8 cellular contexts compared by ENCODE assay signal in the genomic region with DNA sequence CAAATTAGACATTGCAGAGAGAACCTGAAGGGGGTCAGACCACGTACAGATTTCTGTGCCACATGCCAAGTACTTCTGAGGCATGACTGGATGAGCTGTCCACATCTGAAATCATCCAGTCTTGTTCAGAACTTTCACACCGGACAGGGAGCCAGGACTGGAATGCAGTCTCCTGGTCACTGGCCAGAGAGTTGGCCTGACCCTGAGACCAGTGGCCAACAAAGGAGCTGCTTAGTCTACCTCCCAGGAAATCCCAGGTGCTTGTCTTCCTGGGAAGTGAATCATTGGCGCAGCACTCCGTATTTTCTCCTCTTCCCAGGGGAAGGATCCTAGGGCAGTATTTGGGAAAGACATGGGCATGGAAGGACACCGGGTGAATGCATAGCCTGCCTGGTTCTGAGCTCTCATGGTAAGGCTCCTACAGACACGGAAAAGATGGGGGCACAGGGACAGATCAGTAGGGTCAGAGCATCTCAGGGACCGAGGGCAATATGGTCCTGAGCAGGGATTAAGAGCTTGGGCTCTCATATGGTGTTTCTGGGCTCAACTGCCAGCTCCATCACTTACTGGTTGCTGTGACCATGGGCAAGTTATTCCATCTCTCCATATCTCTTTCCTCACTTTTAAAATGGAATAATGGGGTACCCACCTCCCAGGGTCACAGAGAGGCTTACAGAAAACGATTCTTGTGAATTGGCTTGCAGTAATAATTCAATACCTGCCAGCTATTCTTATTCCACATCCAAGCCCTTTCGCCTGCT. TPM values are rescaled to one million over a fixed set of nuclear protein-coding genes. Genes with fewer than 3 reads are reported as not detected.
DNase-seq lines count a peak whose midpoint lies in the region; ATAC-seq and TF ChIP-seq lines count a peak whose summit lies in the region.

No MANE protein-coding gene starts in this region.

- H3K27ac Mint-ChIP-seq in H9, result peak overlapping the region; percentile 74 to 96 (median 79); a peak in 6 of 7 replicates
- H3K27ac Mint-ChIP-seq in activated T-helper 2 cell treated with anti-CD3 and anti-CD28 coated beads, Interferon-gamma antibody, Interleukin-2, Interleukin-4, amounts not matched to agents 10 μg/mL and 5 μg/mL and 100 μg/mL, durations not matched to agents 14 hours and 24 hours and 36 hours, result peak overlapping the region; percentile 90

- no peak overlapping the region for H3K18ac ChIP-seq in H9 (ENCODE audit: insufficient read length, low read depth, low read length)

- H3K27me3 ChIP-seq in H9 (ENCODE audit: insufficient read depth, low read length) (no peaks in the 10 kb centered on the region), iPS-20b (ENCODE audit: insufficient read depth, low read length) (no peaks in the 10 kb centered on the region)

- no peaks in the 10 kb centered on the region for H3K9me3 ChIP-seq in H9 (ENCODE audit: control insufficient read depth, low read depth, low read length)
- H3K9me3 ChIP-seq in iPS-20b (ENCODE audit: insufficient read depth, low read depth, low read length), result no peaks in the 10 kb centered on the region

- intact Hi-C loops in activated T-helper 2 cell treated with anti-CD3 and anti-CD28 coated beads, Interferon-gamma antibody, Interleukin-2, Interleukin-4, amounts not matched to agents 10 μg/mL and 5 μg/mL and 100 μg/mL, durations not matched to agents 14 hours and 24 hours and 36 hours (cut with micrococcal nuclease), result loop anchor here (1.0 to 5.0 kb wide), 3 partner anchors 28 to 163 kb away; no protein-coding TSS in a partner anchor

- no peak overlapping the region for H2BK12ac ChIP-seq in H9 (ENCODE audit: insufficient read length, low read depth, low read length)

- H3K23ac ChIP-seq in H9 (ENCODE audit: insufficient read length, low read depth, low read length), result no peak overlapping the region

- peaks cover 37% of the 10 kb centered on the region for H3K79me2 ChIP-seq in H9 (ENCODE audit: insufficient read depth, low read length)

- peak overlapping the region; percentile 91 for H3K4me2 ChIP-seq in H9 (ENCODE audit: insufficient read depth, insufficient read length, low read length)

- peaks cover 18% of the 10 kb centered on the region for H3K23me2 ChIP-seq in H9 (ENCODE audit: insufficient read length, low read depth, low read length, poor library complexity, severe bottlenecking)

- H3K56ac ChIP-seq in H9 (ENCODE audit: insufficient read length, low read depth, low read length), result no peak overlapping the region

- peaks cover 33% of the 10 kb centered on the region for H3K36me3 ChIP-seq in iPS-20b (ENCODE audit: insufficient read depth, low read depth, low read length)

- no peak overlapping the region for H2BK120ac ChIP-seq in H9 (ENCODE audit: low read depth, low read length, poor library complexity, severe bottlenecking)

- peaks cover 53 to 58% of the 10 kb centered on the region in 2 experiments for H3K4me1 Mint-ChIP-seq in H9
- H3K4me1 Mint-ChIP-seq in activated T-helper 2 cell treated with anti-CD3 and anti-CD28 coated beads, Interferon-gamma antibody, Interleukin-2, Interleukin-4, amounts not matched to agents 10 μg/mL and 5 μg/mL and 100 μg/mL, durations not matched to agents 14 hours and 24 hours and 36 hours (ENCODE audit: low read depth), result peaks cover 45% of the 10 kb centered on the region

- no peak overlapping the region for H4K8ac ChIP-seq in H9 (replicated peaks; ENCODE audit: insufficient read length, low read depth, low read length)

- H3K79me1 ChIP-seq in H9 (ENCODE audit: insufficient read depth, low read depth, low read length, poor library complexity, severe bottlenecking), result peaks cover 3% of the 10 kb centered on the region

- WGBS in H9 (ENCODE audit: extremely low coverage, insufficient read length, low lambda C conversion rate), result no CpG with 5 or more reads among the region's 9 CpGs

- H2BK5ac ChIP-seq in H9 (ENCODE audit: insufficient read length, low read length), result no peak overlapping the region

- peak overlapping the region; percentile 77 for H3K9ac ChIP-seq in H9 (ENCODE audit: extremely low read depth, insufficient read length, low read length)
- peak overlapping the region; percentile 98; the same call in 1 of the 2 replicates for H3K9ac ChIP-seq in iPS-20b (ENCODE audit: low read depth, low read length)

- H3K4ac ChIP-seq in H9 (ENCODE audit: low read depth, low read length), result no peak overlapping the region

- H3K4me1 ChIP-seq in H9 (ENCODE audit: insufficient read depth, low read length) (no peaks in the 10 kb centered on the region; the same call in 1 of the 2 replicates), iPS-20b (ENCODE audit: insufficient read depth, low read length) (peaks cover 26% of the 10 kb centered on the region)

- H2AK5ac ChIP-seq in H9 (ENCODE audit: insufficient read length, low read length), result no peak overlapping the region

- TF ChIP-seq CTCF in 22Rv1 (IDR thresholded peaks at IDR 0.05) (no peak), H9 (conservative IDR thresholded peaks at IDR 0.05) (no peak)

- H2AFZ ChIP-seq in H9 (ENCODE audit: low read length), result no peak overlapping the region

- peaks cover 3 to 5% of the 10 kb centered on the region in 2 experiments; a peak in 2 of 5 replicates for H3K9me3 Mint-ChIP-seq in H9
- no peaks in the 10 kb centered on the region for H3K9me3 Mint-ChIP-seq in activated T-helper 2 cell treated with anti-CD3 and anti-CD28 coated beads, Interferon-gamma antibody, Interleukin-2, Interleukin-4, amounts not matched to agents 10 μg/mL and 5 μg/mL and 100 μg/mL, durations not matched to agents 14 hours and 24 hours and 36 hours

- H2BK15ac ChIP-seq in H9 (ENCODE audit: low read depth, low read length), result no peak overlapping the region

- H4K5ac ChIP-seq in H9 (ENCODE audit: insufficient read length, low read depth, low read length), result no peak overlapping the region

- H3K36me3 Mint-ChIP-seq in H9 (ENCODE audit: insufficient read depth in 1 of 3, low read depth in 3 of 3), result peaks cover 30 to 33% (median 32%) of the 10 kb centered on the region in 3 experiments
- peaks cover 38% of the 10 kb centered on the region for H3K36me3 Mint-ChIP-seq in activated T-helper 2 cell treated with anti-CD3 and anti-CD28 coated beads, Interferon-gamma antibody, Interleukin-2, Interleukin-4, amounts not matched to agents 10 μg/mL and 5 μg/mL and 100 μg/mL, durations not matched to agents 14 hours and 24 hours and 36 hours (ENCODE audit: low read depth)

- H4K91ac ChIP-seq in H9 (ENCODE audit: insufficient read length, low read depth, low read length), result no peak overlapping the region

- H3K27ac ChIP-seq in 22Rv1 (peak overlapping the region; percentile 89), H9 (ENCODE audit: insufficient read length, low read depth, low read length) (peak overlapping the region; percentile 19), iPS-20b (ENCODE audit: low read length) (peak overlapping the region; percentile 28), substantia nigra (ENCODE audit: low read depth, low read length, poor library complexity, severe bottlenecking) (peak overlapping the region; percentile 89)

- DNase-seq in H9 (no peak), substantia nigra (lab: John Stamatoyannopoulos, UW) (peak in 5 of 49 donors; percentile 21 to 47 (median 22)), AML-193 (lab: John Stamatoyannopoulos, UW) (no peak)
- no peak for DNase-seq in activated T-helper 2 cell treated with anti-CD3 and anti-CD28 coated beads, Interferon-gamma antibody, Interleukin-2, Interleukin-4, amounts not matched to agents 10 μg/mL and 5 μg/mL and 100 μg/mL, durations not matched to agents 14 hours and 24 hours and 36 hours (ENCODE audit: low spot score)

- H3K14ac ChIP-seq in H9 (ENCODE audit: insufficient read depth, low read length), result no peak overlapping the region

- peak overlapping the region; percentile 98 for H3K4me3 ChIP-seq in iPS-20b (ENCODE audit: low read length)

- peaks cover 5% of the 10 kb centered on the region for H4K20me1 ChIP-seq in H9 (ENCODE audit: control insufficient read depth, insufficient read depth, insufficient read length)

- peak overlapping the region; percentile 90 to 100 for H3K4me3 Mint-ChIP-seq in H9
- peak overlapping the region; percentile 100 for H3K4me3 Mint-ChIP-seq in activated T-helper 2 cell treated with anti-CD3 and anti-CD28 coated beads, Interferon-gamma antibody, Interleukin-2, Interleukin-4, amounts not matched to agents 10 μg/mL and 5 μg/mL and 100 μg/mL, durations not matched to agents 14 hours and 24 hours and 36 hours (ENCODE audit: low read depth)

- no peak for ATAC-seq in GM21576 (IDR thresholded peaks at IDR 0.05; ENCODE audit: unreplicated experiment)
- ATAC-seq in HG02970 (IDR thresholded peaks at IDR 0.05; ENCODE audit: low FRiP score, unreplicated experiment), result no peak

- no peak overlapping the region for H3T11ph ChIP-seq in H9 (ENCODE audit: low read length)

- H3K27me3 Mint-ChIP-seq in H9 (ENCODE audit: low read depth), result peaks cover 5% of the 10 kb centered on the region
- H3K27me3 Mint-ChIP-seq in activated T-helper 2 cell treated with anti-CD3 and anti-CD28 coated beads, Interferon-gamma antibody, Interleukin-2, Interleukin-4, amounts not matched to agents 10 μg/mL and 5 μg/mL and 100 μg/mL, durations not matched to agents 14 hours and 24 hours and 36 hours (ENCODE audit: low read depth), result no peaks in the 10 kb centered on the region

- H2BK20ac ChIP-seq in H9 (ENCODE audit: low read depth, low read length, poor library complexity, severe bottlenecking), result no peak overlapping the region

RNA-seq across cellular contexts. Expression of a gene that starts 1.3 kb away (rescaled TPM):
- 354 TPM in 2 replicates for total RNA-seq in H9 (2021)
- total RNA-seq in activated T-helper 2 cell treated with anti-CD3 and anti-CD28 coated beads, Interferon-gamma antibody, Interleukin-2, Interleukin-4, amounts not matched to agents 10 μg/mL and 5 μg/mL and 100 μg/mL, durations not matched to agents 14 hours and 24 hours and 36 hours, result 273 and 278 TPM in 2 replicates

RNA-seq across cellular contexts. Expression of a gene that starts 15.7 kb away (rescaled TPM):
- 0.20 TPM in 1 of 2 replicates, not detected in the other for total RNA-seq in H9 (2021)
- total RNA-seq in activated T-helper 2 cell treated with anti-CD3 and anti-CD28 coated beads, Interferon-gamma antibody, Interleukin-2, Interleukin-4, amounts not matched to agents 10 μg/mL and 5 μg/mL and 100 μg/mL, durations not matched to agents 14 hours and 24 hours and 36 hours, result not detected in 2 replicates

RNA-seq across cellular contexts. Expression of a gene that starts 59.3 kb away (rescaled TPM):
- total RNA-seq in H9 (2021), result 69.8 and 75.5 TPM in 2 replicates
- total RNA-seq in activated T-helper 2 cell treated with anti-CD3 and anti-CD28 coated beads, Interferon-gamma antibody, Interleukin-2, Interleukin-4, amounts not matched to agents 10 μg/mL and 5 μg/mL and 100 μg/mL, durations not matched to agents 14 hours and 24 hours and 36 hours, result 49.1 and 56.3 TPM in 2 replicates

Comparison
In these comparisons a context has a peak if more than half of its experiments do, and no peak if none do; other contexts are left out.
1. H3K27ac ChIP-seq: peak in every context shown above with its lines; median percentile 89 in 22Rv1; 89 in substantia nigra; 28 in iPS-20b; 19 in H9.